1 cellular context compared by ENCODE assay signal in genomic region chr12:122062832-122063690, GRCh38.
TF ChIP-seq lines count a peak whose summit lies in the region.

No MANE protein-coding gene starts in this region.

TF ChIP-seq in K562, 482 proteins besides CTCF, POLR2A, EP300 and RAD21 (continued from another document and continues in another):
- no peak for TF ChIP-seq ARID4B (CRISPR knock-in tag; IDR thresholded peaks at IDR 0.05)
- no peak for TF ChIP-seq PTTG1 (tag; IDR thresholded peaks at IDR 0.05; ENCODE audit: low read depth)
- no peak for TF ChIP-seq GABPB2 (CRISPR knock-in tag; conservative IDR thresholded peaks at IDR 0.05)
- peak; percentile 57 for TF ChIP-seq DPF2 (IDR thresholded peaks at IDR 0.05)
- TF ChIP-seq ARID3B (CRISPR knock-in tag; IDR thresholded peaks at IDR 0.05; ENCODE audit: borderline replicate concordance): no peak
- TF ChIP-seq FOXK1 (CRISPR knock-in tag; IDR thresholded peaks at IDR 0.05; ENCODE audit: borderline replicate concordance): no peak
- TF ChIP-seq, protein P1, sequence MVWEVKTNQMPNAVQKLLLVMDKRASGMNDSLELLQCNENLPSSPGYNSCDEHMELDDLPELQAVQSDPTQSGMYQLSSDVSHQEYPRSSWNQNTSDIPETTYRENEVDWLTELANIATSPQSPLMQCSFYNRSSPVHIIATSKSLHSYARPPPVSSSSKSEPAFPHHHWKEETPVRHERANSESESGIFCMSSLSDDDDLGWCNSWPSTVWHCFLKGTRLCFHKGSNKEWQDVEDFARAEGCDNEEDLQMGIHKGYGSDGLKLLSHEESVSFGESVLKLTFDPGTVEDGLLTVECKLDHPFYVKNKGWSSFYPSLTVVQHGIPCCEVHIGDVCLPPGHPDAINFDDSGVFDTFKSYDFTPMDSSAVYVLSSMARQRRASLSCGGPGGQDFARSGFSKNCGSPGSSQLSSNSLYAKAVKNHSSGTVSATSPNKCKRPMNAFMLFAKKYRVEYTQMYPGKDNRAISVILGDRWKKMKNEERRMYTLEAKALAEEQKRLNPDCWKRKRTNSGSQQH (CRISPR knock-in tag; IDR thresholded peaks at IDR 0.05): peak; percentile 84; the same call in 1 of the 2 replicates
- TF ChIP-seq RFX1 (IDR thresholded peaks at IDR 0.05): no peak
- TF ChIP-seq ZBTB7A (IDR thresholded peaks at IDR 0.05; ENCODE audit: borderline replicate concordance, control insufficient read depth, low read depth, low read length): no peak
- TF ChIP-seq HDAC6 (IDR thresholded peaks at IDR 0.05; ENCODE audit: low read depth, low read length): no peak
- peak; percentile 88 for TF ChIP-seq NR2C1 (IDR thresholded peaks at IDR 0.05)
- peak; percentile 88 for TF ChIP-seq NR2C1 (tag; IDR thresholded peaks at IDR 0.05)
- TF ChIP-seq ZNF583 (CRISPR knock-in tag; IDR thresholded peaks at IDR 0.05): no peak
- TF ChIP-seq ZNF143 (CRISPR knock-in tag; IDR thresholded peaks at IDR 0.05): 0 out of 2 replicates have a peak, but pooled peaks have one; percentile 31
- no peak for TF ChIP-seq USF1 (CRISPR knock-in tag; IDR thresholded peaks at IDR 0.05)
- no peak for TF ChIP-seq ZNF780A (CRISPR knock-in tag; IDR thresholded peaks at IDR 0.05)
- no peak for TF ChIP-seq CREB1 (IDR thresholded peaks at IDR 0.05)
- TF ChIP-seq CREB1 (CRISPR knock-in tag; IDR thresholded peaks at IDR 0.05): no peak
- no peak for TF ChIP-seq PHTF2 (CRISPR knock-in tag; IDR thresholded peaks at IDR 0.05)
- TF ChIP-seq JUND (IDR thresholded peaks at IDR 0.05; ENCODE audit: borderline replicate concordance, low read depth, low read length): peak; percentile 56
- no peak; the same call in 2 of the 3 replicates for TF ChIP-seq JUND (tag; IDR thresholded peaks at IDR 0.05; ENCODE audit: borderline replicate concordance, low read depth, low read length)
- no peak for TF ChIP-seq CHD2 (IDR thresholded peaks at IDR 0.05; ENCODE audit: low read depth, low read length)
- TF ChIP-seq NFE2L1 (tag; IDR thresholded peaks at IDR 0.05; ENCODE audit: borderline replicate concordance, low read depth): no peak
- TF ChIP-seq ESRRA (IDR thresholded peaks at IDR 0.05; ENCODE audit: borderline replicate concordance, low read depth): no peak
- TF ChIP-seq, protein P2, sequence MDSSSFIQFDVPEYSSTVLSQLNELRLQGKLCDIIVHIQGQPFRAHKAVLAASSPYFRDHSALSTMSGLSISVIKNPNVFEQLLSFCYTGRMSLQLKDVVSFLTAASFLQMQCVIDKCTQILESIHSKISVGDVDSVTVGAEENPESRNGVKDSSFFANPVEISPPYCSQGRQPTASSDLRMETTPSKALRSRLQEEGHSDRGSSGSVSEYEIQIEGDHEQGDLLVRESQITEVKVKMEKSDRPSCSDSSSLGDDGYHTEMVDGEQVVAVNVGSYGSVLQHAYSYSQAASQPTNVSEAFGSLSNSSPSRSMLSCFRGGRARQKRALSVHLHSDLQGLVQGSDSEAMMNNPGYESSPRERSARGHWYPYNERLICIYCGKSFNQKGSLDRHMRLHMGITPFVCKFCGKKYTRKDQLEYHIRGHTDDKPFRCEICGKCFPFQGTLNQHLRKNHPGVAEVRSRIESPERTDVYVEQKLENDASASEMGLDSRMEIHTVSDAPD (CRISPR knock-in tag; IDR thresholded peaks at IDR 0.05): no peak
- peak; percentile 41 for TF ChIP-seq TBP (optimal IDR thresholded peaks at IDR 0.05; ENCODE audit: low read depth, low read length)
- TF ChIP-seq MAFG (tag; conservative IDR thresholded peaks at IDR 0.05): no peak
- TF ChIP-seq, protein P3, sequence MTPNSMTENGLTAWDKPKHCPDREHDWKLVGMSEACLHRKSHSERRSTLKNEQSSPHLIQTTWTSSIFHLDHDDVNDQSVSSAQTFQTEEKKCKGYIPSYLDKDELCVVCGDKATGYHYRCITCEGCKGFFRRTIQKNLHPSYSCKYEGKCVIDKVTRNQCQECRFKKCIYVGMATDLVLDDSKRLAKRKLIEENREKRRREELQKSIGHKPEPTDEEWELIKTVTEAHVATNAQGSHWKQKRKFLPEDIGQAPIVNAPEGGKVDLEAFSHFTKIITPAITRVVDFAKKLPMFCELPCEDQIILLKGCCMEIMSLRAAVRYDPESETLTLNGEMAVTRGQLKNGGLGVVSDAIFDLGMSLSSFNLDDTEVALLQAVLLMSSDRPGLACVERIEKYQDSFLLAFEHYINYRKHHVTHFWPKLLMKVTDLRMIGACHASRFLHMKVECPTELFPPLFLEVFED (CRISPR knock-in tag; conservative IDR thresholded peaks at IDR 0.05): 0 out of 2 replicates have a peak, but pooled peaks have one; percentile 75
- TF ChIP-seq, protein P4, sequence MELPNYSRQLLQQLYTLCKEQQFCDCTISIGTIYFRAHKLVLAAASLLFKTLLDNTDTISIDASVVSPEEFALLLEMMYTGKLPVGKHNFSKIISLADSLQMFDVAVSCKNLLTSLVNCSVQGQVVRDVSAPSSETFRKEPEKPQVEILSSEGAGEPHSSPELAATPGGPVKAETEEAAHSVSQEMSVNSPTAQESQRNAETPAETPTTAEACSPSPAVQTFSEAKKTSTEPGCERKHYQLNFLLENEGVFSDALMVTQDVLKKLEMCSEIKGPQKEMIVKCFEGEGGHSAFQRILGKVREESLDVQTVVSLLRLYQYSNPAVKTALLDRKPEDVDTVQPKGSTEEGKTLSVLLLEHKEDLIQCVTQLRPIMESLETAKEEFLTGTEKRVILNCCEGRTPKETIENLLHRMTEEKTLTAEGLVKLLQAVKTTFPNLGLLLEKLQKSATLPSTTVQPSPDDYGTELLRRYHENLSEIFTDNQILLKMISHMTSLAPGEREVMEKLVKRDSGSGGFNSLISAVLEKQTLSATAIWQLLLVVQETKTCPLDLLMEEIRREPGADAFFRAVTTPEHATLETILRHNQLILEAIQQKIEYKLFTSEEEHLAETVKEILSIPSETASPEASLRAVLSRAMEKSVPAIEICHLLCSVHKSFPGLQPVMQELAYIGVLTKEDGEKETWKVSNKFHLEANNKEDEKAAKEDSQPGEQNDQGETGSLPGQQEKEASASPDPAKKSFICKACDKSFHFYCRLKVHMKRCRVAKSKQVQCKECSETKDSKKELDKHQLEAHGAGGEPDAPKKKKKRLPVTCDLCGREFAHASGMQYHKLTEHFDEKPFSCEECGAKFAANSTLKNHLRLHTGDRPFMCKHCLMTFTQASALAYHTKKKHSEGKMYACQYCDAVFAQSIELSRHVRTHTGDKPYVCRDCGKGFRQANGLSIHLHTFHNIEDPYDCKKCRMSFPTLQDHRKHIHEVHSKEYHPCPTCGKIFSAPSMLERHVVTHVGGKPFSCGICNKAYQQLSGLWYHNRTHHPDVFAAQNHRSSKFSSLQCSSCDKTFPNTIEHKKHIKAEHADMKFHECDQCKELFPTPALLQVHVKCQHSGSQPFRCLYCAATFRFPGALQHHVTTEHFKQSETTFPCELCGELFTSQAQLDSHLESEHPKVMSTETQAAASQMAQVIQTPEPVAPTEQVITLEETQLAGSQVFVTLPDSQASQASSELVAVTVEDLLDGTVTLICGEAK (IDR thresholded peaks at IDR 0.05): peak; percentile 70
- TF ChIP-seq, protein P4 (CRISPR knock-in tag; IDR thresholded peaks at IDR 0.05): no peak
- TF ChIP-seq FOXJ2 (tag; IDR thresholded peaks at IDR 0.05): no peak
- no peak for TF ChIP-seq ZNF511 (CRISPR knock-in tag; IDR thresholded peaks at IDR 0.05)
- TF ChIP-seq L3MBTL2 (IDR thresholded peaks at IDR 0.05): peak; percentile 10; the same call in 1 of the 2 replicates
- TF ChIP-seq ZNF717 (CRISPR knock-in tag; IDR thresholded peaks at IDR 0.05): no peak
- TF ChIP-seq ZNF274 (IDR thresholded peaks at IDR 0.05; ENCODE audit: borderline replicate concordance, low read depth, low read length): no peak
- peak; percentile 11; the same call in 1 of the 2 replicates for TF ChIP-seq MBD2 (IDR thresholded peaks at IDR 0.05; ENCODE audit: borderline replicate concordance, low read depth)
- no peak for TF ChIP-seq ZBED1 (IDR thresholded peaks at IDR 0.05)
- peak; percentile 43; the same call in 1 of the 2 replicates for TF ChIP-seq ZEB2 (IDR thresholded peaks at IDR 0.05)
- peak in 1 of 3 experiments; percentile 14 for TF ChIP-seq YY1 (IDR thresholded peaks at IDR 0.05; ENCODE audit: borderline replicate concordance in 1 of 3, control insufficient read depth in 1 of 3, extremely low read depth in 1 of 3, insufficient read depth in 3 of 3, insufficient read length in 1 of 3, insufficient replicate concordance in 2 of 3, low read depth in 1 of 3, low read length in 2 of 3)
- TF ChIP-seq CEBPB (tag; IDR thresholded peaks at IDR 0.05): no peak
- TF ChIP-seq IFI16 (CRISPR knock-in tag; IDR thresholded peaks at IDR 0.05): no peak
- TF ChIP-seq SRF (CRISPR knock-in tag; IDR thresholded peaks at IDR 0.05): peak in 1 of 2 experiments; percentile 71; a peak in 1 of 4 replicates
- TF ChIP-seq GATA2 (CRISPR knock-in tag; IDR thresholded peaks at IDR 0.05): no peak
- TF ChIP-seq POLR2AphosphoS5 (IDR thresholded peaks at IDR 0.05; ENCODE audit: control insufficient read depth, insufficient read depth, low read depth, low read length): 0 out of 2 replicates have a peak, but pooled peaks have one; percentile 16
- no peak for TF ChIP-seq U2AF1 (optimal IDR thresholded peaks at IDR 0.05; ENCODE audit: low read depth, low read length)
- TF ChIP-seq ZNF408 (CRISPR knock-in tag; IDR thresholded peaks at IDR 0.05; ENCODE audit: low read depth): no peak
- TF ChIP-seq HOXB6 (CRISPR knock-in tag; IDR thresholded peaks at IDR 0.05; ENCODE audit: borderline replicate concordance): no peak
